25 cellular contexts compared by ENCODE assay signal in the genomic region with DNA sequence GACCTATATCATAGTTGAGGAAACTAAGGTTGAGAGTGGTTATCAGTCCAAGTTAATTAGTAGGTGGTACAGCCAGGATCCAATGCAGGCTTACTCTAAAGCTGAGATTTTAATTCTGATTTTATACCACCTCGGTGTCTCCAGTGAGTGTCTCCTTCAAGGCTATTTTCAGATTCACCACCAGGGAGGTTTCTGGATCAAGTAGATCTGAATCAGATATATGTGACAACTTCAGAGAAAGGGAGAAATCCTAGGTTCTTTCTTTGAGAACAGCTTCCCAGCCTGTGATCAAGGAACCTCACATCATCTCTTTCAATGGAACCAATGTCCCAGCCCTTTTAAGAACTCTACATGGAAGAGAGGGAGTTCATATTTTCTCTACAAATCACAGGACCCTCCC.
"Had no signal": no experiment of that assay in that cellular context is flagged by ENCODE, and none has a peak within 500 bp of the region (broad histone marks: within the 10 kb centered on the region; RNA-seq: fewer than 3 reads in every experiment).

No MANE protein-coding gene starts in this region.

- H3K4me1 ChIP-seq: left ventricle myocardium inferior, neural progenitor cell, right atrium auricular region, right lobe of liver, tibial nerve, uterus had no signal

- H3K27me3 Mint-ChIP-seq: natural killer cell treated with Interleukin-12 subunit alpha and Interleukin-12 subunit beta and Interleukin-15 and Interleukin-18, amount 100 ng/mL, for 72 hours had no signal

- H3K9me3 ChIP-seq: left ventricle myocardium inferior, mucosa of descending colon, neutrophil, ovary, right atrium auricular region, right lobe of liver, tibial nerve, uterus had no signal

- H3K27ac Mint-ChIP-seq: natural killer cell treated with Interleukin-12 subunit alpha and Interleukin-12 subunit beta and Interleukin-15 and Interleukin-18, amount 100 ng/mL, for 72 hours; neural progenitor cell; progenitor cell of endocrine pancreas; stimulated activated naive B cell treated with anti-CD40 and anti-IgM and Interleukin-4, amounts not matched to agents 10 μg/mL and 1 μg/mL and 100 μg/mL, for 72 hours; stimulated activated naive CD8-positive, alpha-beta T cell treated with anti-CD3 and anti-CD28 coated beads, Interleukin-15, Interleukin-2, amounts not matched to agents 100 ng/mL and 50 ng/mL, for 24 hours; type B pancreatic cell had no signal

- H2AFZ ChIP-seq: hepatocyte, neural progenitor cell had no signal

- H3K27me3 ChIP-seq: neural progenitor cell, neutrophil, ovary, right atrium auricular region, right lobe of liver, tibial nerve, uterus had no signal

- H3K27ac ChIP-seq: hepatocyte, left ventricle myocardium inferior, neural progenitor cell, neutrophil, ovary, right atrium auricular region, right lobe of liver, skin epidermis, tibial nerve, uterus had no signal

- H3K36me3 ChIP-seq: left ventricle myocardium inferior, neural progenitor cell, neutrophil, ovary, right atrium auricular region, right lobe of liver, tibial nerve, uterus had no signal

- H3K36me3 Mint-ChIP-seq: natural killer cell treated with Interleukin-12 subunit alpha and Interleukin-12 subunit beta and Interleukin-15 and Interleukin-18, amount 100 ng/mL, for 72 hours; neural progenitor cell; stimulated activated naive B cell treated with anti-CD40 and anti-IgM and Interleukin-4, amounts not matched to agents 10 μg/mL and 1 μg/mL and 100 μg/mL, for 72 hours; type B pancreatic cell had no signal

- H3K4me1 Mint-ChIP-seq: naive thymus-derived CD4-positive, alpha-beta T cell; stimulated activated naive B cell treated with anti-CD40 and anti-IgM and Interleukin-4, amounts not matched to agents 10 μg/mL and 1 μg/mL and 100 μg/mL, for 72 hours had no signal

- H3K4me3 Mint-ChIP-seq: naive thymus-derived CD4-positive, alpha-beta T cell; natural killer cell treated with Interleukin-12 subunit alpha and Interleukin-12 subunit beta and Interleukin-15 and Interleukin-18, amount 100 ng/mL, for 72 hours; neural progenitor cell; stimulated activated naive B cell treated with anti-CD40 and anti-IgM and Interleukin-4, amounts not matched to agents 10 μg/mL and 1 μg/mL and 100 μg/mL, for 72 hours; stimulated activated naive CD8-positive, alpha-beta T cell treated with anti-CD3 and anti-CD28 coated beads, Interleukin-15, Interleukin-2, amounts not matched to agents 100 ng/mL and 50 ng/mL, for 24 hours; type B pancreatic cell had no signal

- ATAC-seq: mucosa of descending colon; naive thymus-derived CD4-positive, alpha-beta T cell; natural killer cell treated with Interleukin-12 subunit alpha and Interleukin-12 subunit beta and Interleukin-15 and Interleukin-18, amount 100 ng/mL, for 72 hours; right lobe of liver; stimulated activated naive B cell treated with anti-CD40 and anti-IgM and Interleukin-4, amounts not matched to agents 10 μg/mL and 1 μg/mL and 100 μg/mL, for 72 hours had no signal

- H3K9ac ChIP-seq: neural progenitor cell had no signal

- H3K4me2 ChIP-seq: hepatocyte, neural progenitor cell had no signal

- H3K79me2 ChIP-seq: hepatocyte had no signal

- H3K9me3 Mint-ChIP-seq: natural killer cell treated with Interleukin-12 subunit alpha and Interleukin-12 subunit beta and Interleukin-15 and Interleukin-18, amount 100 ng/mL, for 72 hours; neural progenitor cell; stimulated activated naive CD8-positive, alpha-beta T cell treated with anti-CD3 and anti-CD28 coated beads, Interleukin-15, Interleukin-2, amounts not matched to agents 100 ng/mL and 50 ng/mL, for 24 hours; type B pancreatic cell had no signal

- H3K4me3 ChIP-seq: hepatocyte, left ventricle myocardium inferior, lung, mucosa of descending colon, neural progenitor cell, ovary, right atrium auricular region, right lobe of liver, skin epidermis, tibial nerve, uterus had no signal

- DNase-seq: islet precursor cell; left ventricle myocardium inferior; midbrain; mucosa of descending colon; naive thymus-derived CD4-positive, alpha-beta T cell; occipital lobe; ovary; right lobe of liver; stimulated activated CD4-positive, alpha-beta T cell treated with anti-CD3 and anti-CD28 coated beads, Interleukin-12 subunit alpha, Interleukin-12 subunit beta, amount 100 ng/mL, for 4 hours; stimulated activated CD4-positive, alpha-beta T cell treated with anti-CD3 and anti-CD28 coated beads, Interleukin-15, amount 100 ng/mL, for 24 hours; stimulated activated CD4-positive, alpha-beta T cell treated with anti-CD3 and anti-CD28 coated beads, Interleukin-2, amount 100 ng/mL, for 24 hours; stimulated activated CD4-positive, alpha-beta T cell treated with anti-CD3 and anti-CD28 coated beads, Interleukin-4, amount 100 ng/mL, for 1 hour; stimulated activated naive B cell treated with anti-CD40 and anti-IgM and Interleukin-4, amounts not matched to agents 10 μg/mL and 1 μg/mL and 100 μg/mL, for 72 hours; uterus had no signal
